18 cellular contexts compared by ENCODE assay signal in genomic region chr12:131473261-131473660, GRCh38.
DNase-seq lines count a peak whose midpoint lies in the region; ATAC-seq and TF ChIP-seq lines count a peak whose summit lies in the region.
"Had no signal": no experiment of that assay in that cellular context is flagged by ENCODE, and none has a peak within 500 bp of the region (broad histone marks: within the 10 kb centered on the region; RNA-seq: fewer than 3 reads in every experiment).

No MANE protein-coding gene starts in this region.

- no peak overlapping the region for H2BK120ac ChIP-seq in neuronal stem cell (ENCODE audit: low read depth, low read length)

- intact Hi-C loops in left ventricle myocardium superior (cut with micrococcal nuclease) = no loop called here

- no peak overlapping the region for H2AFZ ChIP-seq in neuronal stem cell (ENCODE audit: low read length)

- H2BK12ac ChIP-seq in neuronal stem cell (ENCODE audit: low read length) = peak overlapping the region; percentile 73

- H2BK15ac ChIP-seq in neuronal stem cell (ENCODE audit: low read length) = no peak overlapping the region

- no peak overlapping the region for H3K27ac ChIP-seq in neuronal stem cell (replicated peaks; ENCODE audit: low read length)
- H3K27ac ChIP-seq: 22Rv1 had no signal

- DNase-seq in DMS53 (lab: John Stamatoyannopoulos, UW) = peak; percentile 13
- DNase-seq in DMS53 treated with DMSO at 0.1 percent for 48 hours (lab: John Stamatoyannopoulos, UW; ENCODE audit: unreplicated experiment) = no peak
- no peak for DNase-seq in neuronal stem cell (ENCODE audit: low spot score)
- DNase-seq in left ventricle myocardium superior = no peak
- no peak for DNase-seq in H7
- DNase-seq: Calu3; CD4-positive, alpha-beta T cell; DMS 273 treated with DMSO at 0.1 percent for 48 hours; DMS79 treated with DMSO at 0.1 percent for 48 hours; EL; GOT3; HCEC 1CT; HFFc6 had no signal

- H3K36me3 ChIP-seq in neuronal stem cell (replicated peaks in 1 of 2; ENCODE audit: control insufficient read depth in 2 of 2, insufficient read depth in 2 of 2, low read length in 2 of 2) (no peaks in the 10 kb centered on the region), H7 (replicated peaks; ENCODE audit: control insufficient read depth, insufficient read depth, low read length) (no peaks in the 10 kb centered on the region)

- no CpG with 5 or more reads among the region's 15 CpGs for WGBS in neuronal stem cell (ENCODE audit: extremely low coverage in 2 of 2, insufficient read length in 2 of 2, insufficient replicate concordance in 1 of 2), 2 donors

- H2BK5ac ChIP-seq in neuronal stem cell (ENCODE audit: low read length) = no peak overlapping the region

- peaks cover 2 to 3% of the 10 kb centered on the region in 2 donors for H3K4me1 ChIP-seq in neuronal stem cell (ENCODE audit: control insufficient read depth in 2 of 2, insufficient read depth in 1 of 2, low read depth in 1 of 2, low read length in 2 of 2)

- H3K9me3 Mint-ChIP-seq in activated T-helper 17 cell treated with anti-CD3 and anti-CD28 coated beads, Interleukin-2, amount 50 U/mL, for 72 hours = no peaks in the 10 kb centered on the region
- H3K9me3 Mint-ChIP-seq: CD4-positive, alpha-beta T cell had no signal

- no peaks in the 10 kb centered on the region for H3K36me3 Mint-ChIP-seq in activated T-helper 17 cell treated with anti-CD3 and anti-CD28 coated beads, Interleukin-2, amount 50 U/mL, for 72 hours (ENCODE audit: low read depth)

- H3K4me3 Mint-ChIP-seq in activated T-helper 17 cell treated with anti-CD3 and anti-CD28 coated beads, Interleukin-2, amount 50 U/mL, for 72 hours = peak overlapping the region; percentile 62
- H3K4me3 Mint-ChIP-seq: CD4-positive, alpha-beta T cell; HFFc6 had no signal

- no peak for TF ChIP-seq POLR2A in GM18505 (IDR thresholded peaks at IDR 0.05; ENCODE audit: borderline replicate concordance, extremely low read depth, insufficient read depth, insufficient read length)

- H3K4ac ChIP-seq in neuronal stem cell (ENCODE audit: low read length) = no peak overlapping the region

- ATAC-seq in activated T-helper 17 cell treated with anti-CD3 and anti-CD28 coated beads, Interleukin-2, amount 50 U/mL, for 72 hours (replicated peaks) = no peak
- ATAC-seq in GM21390 (IDR thresholded peaks at IDR 0.05; ENCODE audit: unreplicated experiment) = no peak
- no peak for ATAC-seq in left ventricle myocardium superior
- no peak for ATAC-seq in GM18505 (IDR thresholded peaks at IDR 0.05; ENCODE audit: unreplicated experiment)
- ATAC-seq: HepG2 had no signal

- no peak overlapping the region for H3K4me2 ChIP-seq in neuronal stem cell (ENCODE audit: insufficient read depth, low read length, poor library complexity, severe bottlenecking)

- no peak overlapping the region for H3K23ac ChIP-seq in neuronal stem cell (ENCODE audit: low read depth, low read length, poor library complexity)

- H3K4me3 ChIP-seq in neuronal stem cell (ENCODE audit: low read length in 2 of 2) = no peak overlapping the region
- no peak overlapping the region for H3K4me3 ChIP-seq in H7 (ENCODE audit: insufficient read depth, low read depth, low read length)

- peaks cover 0 to 2% of the 10 kb centered on the region in 2 donors for H3K9me3 ChIP-seq in neuronal stem cell (replicated peaks in 1 of 2; ENCODE audit: control insufficient read depth in 2 of 2, insufficient read depth in 1 of 2, low read depth in 1 of 2, low read length in 2 of 2)

- H3K18ac ChIP-seq in neuronal stem cell (ENCODE audit: low read length) = peak overlapping the region; percentile 80

- H4K91ac ChIP-seq in neuronal stem cell (ENCODE audit: low read depth, low read length, poor library complexity) = no peak overlapping the region

- no peak overlapping the region for H3K9ac ChIP-seq in neuronal stem cell (ENCODE audit: low read depth, low read length, poor library complexity)

- peak overlapping the region; percentile 56 for H2AK5ac ChIP-seq in neuronal stem cell (ENCODE audit: low read depth, low read length)

- no peaks in the 10 kb centered on the region for H3K79me1 ChIP-seq in neuronal stem cell (ENCODE audit: low read depth, low read length)

- no peak overlapping the region for H4K8ac ChIP-seq in neuronal stem cell (ENCODE audit: low read depth, low read length)

- H3K27me3 ChIP-seq in neuronal stem cell (ENCODE audit: control insufficient read depth in 3 of 3, insufficient read depth in 3 of 3, low read depth in 1 of 3, low read length in 3 of 3) (no peaks in the 10 kb centered on the region), H7 (ENCODE audit: control insufficient read depth, insufficient read depth, low read length) (no peaks in the 10 kb centered on the region)

- H3K14ac ChIP-seq in neuronal stem cell (ENCODE audit: low read length) = no peak overlapping the region

- no peaks in the 10 kb centered on the region for H3K27me3 Mint-ChIP-seq in activated T-helper 17 cell treated with anti-CD3 and anti-CD28 coated beads, Interleukin-2, amount 50 U/mL, for 72 hours
- H3K27me3 Mint-ChIP-seq: CD4-positive, alpha-beta T cell had no signal

- no peaks in the 10 kb centered on the region for H3K4me1 Mint-ChIP-seq in activated T-helper 17 cell treated with anti-CD3 and anti-CD28 coated beads, Interleukin-2, amount 50 U/mL, for 72 hours

- H3K27ac Mint-ChIP-seq in activated T-helper 17 cell treated with anti-CD3 and anti-CD28 coated beads, Interleukin-2, amount 50 U/mL, for 72 hours = no peak overlapping the region
- H3K27ac Mint-ChIP-seq: CD4-positive, alpha-beta T cell; HFFc6 had no signal
